8 cellular contexts compared by ENCODE assay signal in the genomic region with DNA sequence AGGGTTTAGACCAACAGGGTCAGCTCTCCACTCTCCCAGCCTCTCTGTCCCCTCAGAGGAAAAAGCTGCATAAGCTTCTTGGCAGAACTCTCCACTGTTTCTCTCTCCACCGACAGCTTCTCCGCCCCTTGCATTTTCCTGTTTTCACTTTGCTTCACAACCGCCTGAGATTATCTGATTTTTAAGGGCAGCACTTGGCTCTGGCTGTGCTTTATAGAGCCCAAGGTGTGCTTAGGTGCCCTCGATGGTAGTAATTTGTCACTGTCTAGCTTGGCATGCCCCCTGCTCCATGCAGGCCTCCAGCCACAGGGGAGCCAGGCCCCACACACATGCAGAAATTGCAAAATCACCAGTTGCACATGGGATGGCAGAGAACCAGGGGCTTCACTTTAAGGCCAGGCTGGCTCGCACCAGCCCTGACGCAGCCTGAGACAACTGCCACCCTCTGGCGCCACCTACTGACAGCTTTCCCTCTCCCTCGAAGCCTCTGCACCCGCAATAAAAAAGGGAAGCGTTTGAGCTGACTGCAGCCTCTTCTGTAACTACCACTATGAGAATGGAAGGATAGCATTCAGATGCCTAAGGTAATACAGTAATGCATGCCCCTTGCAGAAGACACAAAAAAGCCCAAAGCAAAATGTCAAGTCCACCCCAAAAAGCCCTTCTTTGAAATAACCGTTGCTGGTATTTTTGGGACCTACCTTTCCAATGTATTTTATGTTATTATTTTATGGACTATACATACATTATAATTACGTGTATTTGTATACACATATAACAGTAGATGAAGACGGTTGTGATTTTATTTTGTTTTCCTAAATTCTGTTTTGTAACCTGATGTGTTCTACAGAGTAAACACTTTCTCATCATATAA. TPM values are rescaled to one million over a fixed set of nuclear protein-coding genes. Genes with fewer than 3 reads are reported as not detected.
DNase-seq lines count a peak whose midpoint lies in the region; ATAC-seq lines count a peak whose summit lies in the region.

No MANE protein-coding gene starts in this region.

- ATAC-seq in GM18867 (IDR thresholded peaks at IDR 0.05; ENCODE audit: unreplicated experiment): peak; percentile 90
- peak; percentile 96 for ATAC-seq in HG03103 (IDR thresholded peaks at IDR 0.05; ENCODE audit: low read depth, unreplicated experiment)
- peak; percentile 87 for ATAC-seq in left colon

- no peak overlapping the region for H3K27ac ChIP-seq in caudate nucleus (ENCODE audit: low read depth, low read length)

- DNase-seq in AG08396 (ENCODE audit: low spot score) (peak; percentile 74), NCI-H2196 treated with DMSO at 0.1 percent for 48 hours (lab: John Stamatoyannopoulos, UW; ENCODE audit: unreplicated experiment) (peak; percentile 75), caudate nucleus (lab: John Stamatoyannopoulos, UW) (peak in 57 of 61 donors; percentile 4 to 84 (median 45)), left colon (peak; percentile 49 to 89)
- DNase-seq in activated CD4-positive, CD25-positive, alpha-beta regulatory T cell (lab: John Stamatoyannopoulos, UW): peak; percentile 24 to 60 (median 38)
- peak; percentile 48 to 71 for DNase-seq in stimulated activated CD4-positive, alpha-beta T cell treated with anti-CD3 and anti-CD28 coated beads, Interleukin-4, amount 100 ng/mL, for 4 hours

- intact Hi-C loops in left colon (cut with DNase I, micrococcal nuclease): no loop called here

RNA-seq across cellular contexts. Expression of gene RIMBP2, which starts 32.0 kb away (rescaled TPM):
- total RNA-seq in left colon: 1 to 10 TPM; 5.6 to 6.0 TPM
